10 cellular contexts compared by ENCODE assay signal in the genomic region with DNA sequence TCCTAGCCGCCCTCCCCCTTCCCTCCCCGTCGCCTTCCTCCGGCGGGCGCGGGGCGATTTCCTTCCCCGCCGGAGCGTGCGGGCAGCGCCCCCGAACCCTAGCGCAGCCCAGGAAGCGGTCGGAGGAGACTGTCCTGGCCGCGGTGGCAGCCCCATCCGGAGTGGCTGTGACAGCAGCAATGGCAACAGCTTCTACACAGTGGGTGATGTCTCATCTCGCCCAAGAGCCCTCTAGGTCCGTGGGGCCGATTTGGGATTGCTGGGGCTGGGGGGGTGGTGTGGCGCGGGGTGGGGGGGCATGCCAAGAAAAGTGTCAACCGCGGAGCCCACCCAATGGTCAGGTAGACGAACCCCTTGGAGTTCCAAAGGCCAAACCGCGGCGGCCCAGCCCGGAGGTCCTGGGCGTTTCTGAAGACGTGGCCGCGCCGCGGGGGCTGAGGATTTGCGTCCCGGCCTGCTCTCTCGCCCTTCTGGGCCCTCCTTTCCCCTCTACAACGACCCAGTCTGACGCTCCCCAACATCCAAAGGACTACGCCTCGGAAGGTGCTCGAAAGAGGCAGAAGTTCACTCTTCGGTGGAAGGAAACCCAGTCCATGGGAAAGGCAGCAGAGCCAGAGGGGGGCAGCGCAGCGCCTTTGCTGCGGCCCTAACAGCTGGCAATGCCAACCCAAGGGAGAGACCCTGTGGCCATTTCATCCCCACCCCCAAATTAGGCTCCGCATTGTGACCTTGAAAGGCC. TPM values are rescaled to one million over a fixed set of nuclear protein-coding genes. Genes with fewer than 3 reads are reported as not detected.
DNase-seq lines count a peak whose midpoint lies in the region; ATAC-seq and TF ChIP-seq lines count a peak whose summit lies in the region.
"Had no signal": no experiment of that assay in that cellular context is flagged by ENCODE, and none has a peak within 500 bp of the region (broad histone marks: within the 10 kb centered on the region; RNA-seq: fewer than 3 reads in every experiment).

No MANE protein-coding gene starts in this region.

- H3K4me3 Mint-ChIP-seq in activated T-helper 2 cell treated with anti-CD3 and anti-CD28 coated beads, Interferon-gamma antibody, Interleukin-2, Interleukin-4, amounts not matched to agents 10 μg/mL and 5 μg/mL and 100 μg/mL, durations not matched to agents 14 hours and 24 hours and 36 hours (ENCODE audit: low read depth) = no peak overlapping the region
- H3K4me3 Mint-ChIP-seq in T-cell = no peak overlapping the region

- H3K27me3 Mint-ChIP-seq in activated T-helper 2 cell treated with anti-CD3 and anti-CD28 coated beads, Interferon-gamma antibody, Interleukin-2, Interleukin-4, amounts not matched to agents 10 μg/mL and 5 μg/mL and 100 μg/mL, durations not matched to agents 14 hours and 24 hours and 36 hours (ENCODE audit: low read depth) = peaks cover 68% of the 10 kb centered on the region
- peaks cover 52 to 62% of the 10 kb centered on the region in 2 donors for H3K27me3 Mint-ChIP-seq in T-cell

- CTCF ChIA-PET in RWPE1 (lab: Yijun Ruan, JAX) = interaction anchor here (0.5 to 0.7 kb wide), 2 partner anchors 74 to 95 kb away, joined by 3 read pairs; no protein-coding TSS in a partner anchor
- CTCF ChIA-PET in T-cell (lab: Charles Lee) = no interaction called here

- no peak for TF ChIP-seq CTCF in RWPE1 (conservative IDR thresholded peaks at IDR 0.05; ENCODE audit: low read depth)
- peak; percentile 40 for TF ChIP-seq CTCF in cardiac muscle cell (IDR thresholded peaks at IDR 0.05; ENCODE audit: low read depth, low read length)
- TF ChIP-seq CTCF in retinal pigment epithelial cell (conservative IDR thresholded peaks at IDR 0.05; ENCODE audit: low read depth, low read length) = peak; percentile 24

- H3K4me1 ChIP-seq in cardiac muscle cell (ENCODE audit: low read depth) = peaks cover 27% of the 10 kb centered on the region

- peak overlapping the region; percentile 86 for H3K27ac ChIP-seq in RWPE1
- H3K27ac ChIP-seq in cardiac muscle cell = peak overlapping the region; percentile 61

- H3K4me1 Mint-ChIP-seq in activated T-helper 2 cell treated with anti-CD3 and anti-CD28 coated beads, Interferon-gamma antibody, Interleukin-2, Interleukin-4, amounts not matched to agents 10 μg/mL and 5 μg/mL and 100 μg/mL, durations not matched to agents 14 hours and 24 hours and 36 hours (ENCODE audit: low read depth) = peaks cover 3% of the 10 kb centered on the region
- H3K4me1 Mint-ChIP-seq in T-cell = peaks cover 0 to 3% (median 0%) of the 10 kb centered on the region in 3 donors

- intact Hi-C loops in activated T-helper 2 cell treated with anti-CD3 and anti-CD28 coated beads, Interferon-gamma antibody, Interleukin-2, Interleukin-4, amounts not matched to agents 10 μg/mL and 5 μg/mL and 100 μg/mL, durations not matched to agents 14 hours and 24 hours and 36 hours (cut with micrococcal nuclease) = loop anchor here (1.0 to 10.0 kb wide), 2 partner anchors 8 to 657 kb away; partner anchors contain the start of gene TMEM196

- H3K9me3 ChIP-seq in cardiac muscle cell (ENCODE audit: low read depth) = no peaks in the 10 kb centered on the region

- H3K4me3 ChIP-seq in GM08714 (ENCODE audit: low read length) (peak overlapping the region; percentile 59; the same call in 1 of the 2 replicates), cardiac muscle cell (peak overlapping the region; percentile 85), retinal pigment epithelial cell (ENCODE audit: low read length) (peak overlapping the region; percentile 48)

- no peak for ATAC-seq in T-cell (replicated peaks in 1 of 4)

- no peaks in the 10 kb centered on the region for H3K36me3 Mint-ChIP-seq in activated T-helper 2 cell treated with anti-CD3 and anti-CD28 coated beads, Interferon-gamma antibody, Interleukin-2, Interleukin-4, amounts not matched to agents 10 μg/mL and 5 μg/mL and 100 μg/mL, durations not matched to agents 14 hours and 24 hours and 36 hours (ENCODE audit: low read depth)
- no peaks in the 10 kb centered on the region for H3K36me3 Mint-ChIP-seq in T-cell

- no peaks in the 10 kb centered on the region for H3K36me3 ChIP-seq in cardiac muscle cell

- POLR2A ChIA-PET in RWPE1 (lab: Yijun Ruan, JAX; ENCODE audit: low non-redundant PET) = no interaction called here
- POLR2A ChIA-PET in T-cell (lab: Charles Lee) = no interaction called here

- no peak overlapping the region for H3K27ac Mint-ChIP-seq in activated T-helper 2 cell treated with anti-CD3 and anti-CD28 coated beads, Interferon-gamma antibody, Interleukin-2, Interleukin-4, amounts not matched to agents 10 μg/mL and 5 μg/mL and 100 μg/mL, durations not matched to agents 14 hours and 24 hours and 36 hours
- H3K27ac Mint-ChIP-seq in T-cell = no peak overlapping the region

- no peaks in the 10 kb centered on the region for H3K9me3 Mint-ChIP-seq in activated T-helper 2 cell treated with anti-CD3 and anti-CD28 coated beads, Interferon-gamma antibody, Interleukin-2, Interleukin-4, amounts not matched to agents 10 μg/mL and 5 μg/mL and 100 μg/mL, durations not matched to agents 14 hours and 24 hours and 36 hours
- H3K9me3 Mint-ChIP-seq in T-cell = no peaks in the 10 kb centered on the region

- DNase-seq in RWPE1 (ENCODE audit: low spot score) (no peak), cardiac muscle cell (ENCODE audit: low read depth in 1 of 2, low spot score in 1 of 2) (peak; percentile 47 to 57), retinal pigment epithelial cell (ENCODE audit: low read depth) (no peak), HPDE6-E6E7 (ENCODE audit: extremely low spot score) (no peak), T-cell (no peak), ureter (ENCODE audit: low spot score) (no peak)
- no peak for DNase-seq in activated T-helper 2 cell treated with anti-CD3 and anti-CD28 coated beads, Interferon-gamma antibody, Interleukin-2, Interleukin-4, amounts not matched to agents 10 μg/mL and 5 μg/mL and 100 μg/mL, durations not matched to agents 14 hours and 24 hours and 36 hours (ENCODE audit: low spot score)
- DNase-seq: T-helper 1 cell had no signal

- peaks cover 42% of the 10 kb centered on the region for H3K27me3 ChIP-seq in cardiac muscle cell

RNA-seq across cellular contexts. Expression of gene TWIST1, which starts 0.6 kb away (rescaled TPM):
- 43.5 and 44.6 TPM in 2 replicates for total RNA-seq in cardiac muscle cell
- polyA plus RNA-seq in cardiac muscle cell = 21.4 and 21.9 TPM in 2 replicates
- total RNA-seq in activated T-helper 2 cell treated with anti-CD3 and anti-CD28 coated beads, Interferon-gamma antibody, Interleukin-2, Interleukin-4, amounts not matched to agents 10 μg/mL and 5 μg/mL and 100 μg/mL, durations not matched to agents 14 hours and 24 hours and 36 hours = 1.2 and 2.2 TPM in 2 replicates
- total RNA-seq in T-cell = under 1 TPM in 3 of 5 donors, not detected in 2; 0.16 to 0.92 (median 0.18) TPM
- 3.7 TPM for total RNA-seq in ureter
- total RNA-seq: epithelial cell of proximal tubule had no signal

RNA-seq across cellular contexts. Expression of gene FERD3L, which starts 27.2 kb away (rescaled TPM):
- total RNA-seq in cardiac muscle cell = not detected in 2 replicates
- polyA plus RNA-seq in cardiac muscle cell = not detected in 2 replicates
- not detected in 2 replicates for total RNA-seq in activated T-helper 2 cell treated with anti-CD3 and anti-CD28 coated beads, Interferon-gamma antibody, Interleukin-2, Interleukin-4, amounts not matched to agents 10 μg/mL and 5 μg/mL and 100 μg/mL, durations not matched to agents 14 hours and 24 hours and 36 hours
- not detected for total RNA-seq in T-cell
- 0.86 TPM for total RNA-seq in ureter
- total RNA-seq: epithelial cell of proximal tubule had no signal

Comparison
In these comparisons a context has a peak if more than half of its experiments do, and no peak if none do; other contexts are left out.
1. DNase-seq: peak in cardiac muscle cell (2 of 2); none in RWPE1 (single experiment), retinal pigment epithelial cell (single experiment), activated T-helper 2 cell treated with anti-CD3 and anti-CD28 coated beads, Interferon-gamma antibody, Interleukin-2, Interleukin-4, amounts not matched to agents 10 μg/mL and 5 μg/mL and 100 μg/mL, durations not matched to agents 14 hours and 24 hours and 36 hours (single experiment), HPDE6-E6E7 (single experiment), T-cell (0 of 34) and ureter (single experiment).
2. Peak in every context shown above with its lines, with median percentiles within 50 percentile points of each other: H3K4me3 ChIP-seq.